In the genomic region with DNA sequence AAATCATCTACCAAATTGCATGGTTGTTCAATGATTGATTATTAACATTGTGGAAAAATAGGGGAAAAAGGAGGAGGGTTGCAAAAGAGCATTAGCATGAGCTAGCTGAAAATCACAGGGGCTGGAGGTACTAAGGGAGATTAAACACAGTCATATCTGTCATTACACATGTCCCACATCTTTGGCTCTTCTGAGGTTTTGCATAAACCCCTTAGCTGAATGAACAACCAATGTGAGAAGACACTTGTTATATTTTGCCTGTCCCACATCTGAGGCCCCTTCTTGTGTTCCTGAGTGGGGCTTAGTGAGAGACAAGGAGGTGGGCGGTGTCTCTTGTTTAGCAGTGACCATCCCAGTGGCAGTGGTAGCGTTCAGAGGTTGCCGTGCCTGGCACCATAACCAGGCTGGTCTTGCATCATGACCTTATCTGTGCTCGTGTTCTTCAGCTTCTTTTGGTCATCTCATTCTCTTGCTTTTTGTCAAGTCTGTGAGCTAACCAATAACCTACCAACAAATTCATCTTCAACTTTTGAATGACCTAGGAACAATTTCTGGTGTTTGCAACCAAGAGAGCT, we compare ENCODE assay signal across 18 cellular contexts.
DNase-seq lines count a peak whose midpoint lies in the region; ATAC-seq, FAIRE-seq and TF ChIP-seq lines count a peak whose summit lies in the region.
"Had no signal": no experiment of that assay in that cellular context is flagged by ENCODE, and none has a peak within 500 bp of the region (broad histone marks: within the 10 kb centered on the region; RNA-seq: fewer than 3 reads in every experiment).

No MANE protein-coding gene starts in this region.

- peaks cover 3% of the 10 kb centered on the region for H3K27me3 Mint-ChIP-seq in GM23338 (ENCODE audit: insufficient read depth, low read depth, poor library complexity)
- H3K27me3 Mint-ChIP-seq: activated CD4-positive, alpha-beta T cell treated with anti-CD3 and anti-CD28 coated beads for 36 hours; dendritic cell treated with granulocyte-macrophage colony-stimulating factor and Interleukin-4, amounts not matched to agents 40 ng/mL and 50 ng/mL, for 4 days had no signal

- no peak for FAIRE-seq in GM12891 (lab: Jason Lieb, UNC)

- H3K4me3 Mint-ChIP-seq in GM23338, result no peak overlapping the region
- H3K4me3 Mint-ChIP-seq: activated CD4-positive, alpha-beta T cell treated with anti-CD3 and anti-CD28 coated beads for 36 hours; activated T-helper 1 cell treated with anti-CD3 and anti-CD28 coated beads, Interleukin-12 subunit alpha, Interleukin-12 subunit beta, Interleukin-2, Interleukin-4 antibody, amounts not matched to agents 30 ng/mL and 10 ng/mL and 1 ng/mL, durations not matched to agents 14 hours and 24 hours and 36 hours; dendritic cell treated with granulocyte-macrophage colony-stimulating factor and Interleukin-4, amounts not matched to agents 40 ng/mL and 50 ng/mL, for 4 days had no signal

- H3K4me1 ChIP-seq in GM23338 (ENCODE audit: insufficient read depth), result peaks cover 16% of the 10 kb centered on the region
- H3K4me1 ChIP-seq: ascending aorta, esophagus muscularis mucosa, testis had no signal

- ATAC-seq in GM19043 (IDR thresholded peaks at IDR 0.05; ENCODE audit: low read depth, unreplicated experiment), result peak; percentile 74
- ATAC-seq in HG02798 (IDR thresholded peaks at IDR 0.05; ENCODE audit: poor library complexity, unreplicated experiment), result peak; percentile 82
- peak; percentile 66 for ATAC-seq in HG03521 (IDR thresholded peaks at IDR 0.05; ENCODE audit: unreplicated experiment)
- ATAC-seq in GM23338, result no peak
- ATAC-seq: activated CD4-positive, alpha-beta T cell treated with anti-CD3 and anti-CD28 coated beads for 36 hours; heart right ventricle; left cardiac atrium had no signal

- H3K27me3 ChIP-seq in GM23338 (ENCODE audit: insufficient read depth), result no peaks in the 10 kb centered on the region
- H3K27me3 ChIP-seq: ascending aorta, esophagus muscularis mucosa, heart right ventricle, testis had no signal

- TF ChIP-seq CTCF in GM23338 (conservative IDR thresholded peaks at IDR 0.05; ENCODE audit: low read depth in 2 of 2), result no peak

- no peak overlapping the region for H3K4me2 ChIP-seq in GM23338

- no peaks in the 10 kb centered on the region for H3K9me2 ChIP-seq in GM23338 (ENCODE audit: insufficient read depth)

- H3K27ac Mint-ChIP-seq in GM23338, result no peak overlapping the region
- H3K27ac Mint-ChIP-seq: activated CD4-positive, alpha-beta T cell treated with anti-CD3 and anti-CD28 coated beads for 36 hours; activated T-helper 1 cell treated with anti-CD3 and anti-CD28 coated beads, Interleukin-12 subunit alpha, Interleukin-12 subunit beta, Interleukin-2, Interleukin-4 antibody, amounts not matched to agents 30 ng/mL and 10 ng/mL and 1 ng/mL, durations not matched to agents 14 hours and 24 hours and 36 hours; dendritic cell treated with granulocyte-macrophage colony-stimulating factor and Interleukin-4, amounts not matched to agents 40 ng/mL and 50 ng/mL, for 4 days had no signal

- no peaks in the 10 kb centered on the region for H3K36me3 Mint-ChIP-seq in GM23338 (ENCODE audit: low read depth)

- H3K36me3 ChIP-seq in GM23338 (ENCODE audit: insufficient read depth), result no peaks in the 10 kb centered on the region
- H3K36me3 ChIP-seq: ascending aorta, esophagus muscularis mucosa, heart right ventricle had no signal

- H3F3A ChIP-seq in GM23338 (replicated peaks; ENCODE audit: low read depth), result no peaks in the 10 kb centered on the region

- no peaks in the 10 kb centered on the region; the same call in 2 of the 3 replicates for H3K9me3 Mint-ChIP-seq in GM23338
- H3K9me3 Mint-ChIP-seq: activated T-helper 1 cell treated with anti-CD3 and anti-CD28 coated beads, Interleukin-12 subunit alpha, Interleukin-12 subunit beta, Interleukin-2, Interleukin-4 antibody, amounts not matched to agents 30 ng/mL and 10 ng/mL and 1 ng/mL, durations not matched to agents 14 hours and 24 hours and 36 hours; dendritic cell treated with granulocyte-macrophage colony-stimulating factor and Interleukin-4, amounts not matched to agents 40 ng/mL and 50 ng/mL, for 4 days had no signal

- no peaks in the 10 kb centered on the region for H4K20me1 ChIP-seq in GM23338 (replicated peaks; ENCODE audit: insufficient read depth)

- H3K4me1 Mint-ChIP-seq in GM23338, result peaks cover 12% of the 10 kb centered on the region

- DNase-seq in GM12891 (ENCODE audit: insufficient read length, low spot score), result no peak
- no peak for DNase-seq in DMS 273 (lab: John Stamatoyannopoulos, UW; ENCODE audit: unreplicated experiment)
- DNase-seq in NCI-H2107 (lab: John Stamatoyannopoulos, UW), result no peak
- DNase-seq in GM23338 (ENCODE audit: low spot score), result no peak
- DNase-seq in DMS53 (lab: John Stamatoyannopoulos, UW), result no peak
- DNase-seq: activated CD4-positive, alpha-beta T cell treated with anti-CD3 and anti-CD28 coated beads for 36 hours; heart right ventricle; left cardiac atrium; NCI-H2081; posterior cingulate gyrus; testis had no signal

- H3K4me3 ChIP-seq in GM23338, result no peak overlapping the region
- H3K4me3 ChIP-seq: ascending aorta, esophagus muscularis mucosa, heart right ventricle, testis had no signal

- H3K79me2 ChIP-seq in GM23338 (replicated peaks; ENCODE audit: insufficient read depth), result no peaks in the 10 kb centered on the region

- H3K27ac ChIP-seq in GM23338 (ENCODE audit: low read depth), result no peak overlapping the region
- H3K27ac ChIP-seq: ascending aorta, esophagus muscularis mucosa, heart right ventricle, testis had no signal

- TF ChIP-seq POLR2A in GM12891 (IDR thresholded peaks at IDR 0.05; ENCODE audit: low read depth, low read length), result no peak

- H2AFZ ChIP-seq in GM23338, result no peak overlapping the region

TF ChIP-seq in GM12891, 5 proteins besides CTCF, POLR2A, EP300 and RAD21:
- TF ChIP-seq SPI1 (IDR thresholded peaks at IDR 0.05; ENCODE audit: low read depth, low read length), result no peak
- TF ChIP-seq TAF1 (IDR thresholded peaks at IDR 0.05; ENCODE audit: low read depth, low read length), result no peak
- TF ChIP-seq POU2F2 (IDR thresholded peaks at IDR 0.05; ENCODE audit: low read depth, low read length), result peak; percentile 50; the same call in 1 of the 2 replicates
- TF ChIP-seq POLR2AphosphoS5 (IDR thresholded peaks at IDR 0.05; ENCODE audit: low read depth, low read length), result no peak
- no peak for TF ChIP-seq PAX5 (IDR thresholded peaks at IDR 0.05; ENCODE audit: insufficient read depth, low read length, severe bottlenecking)
TF ChIP-seq in GM12891: peak in this region for 1.

TF ChIP-seq in GM23338, 12 proteins besides CTCF, POLR2A, EP300 and RAD21 (continues in another document):
- TF ChIP-seq, protein P1, sequence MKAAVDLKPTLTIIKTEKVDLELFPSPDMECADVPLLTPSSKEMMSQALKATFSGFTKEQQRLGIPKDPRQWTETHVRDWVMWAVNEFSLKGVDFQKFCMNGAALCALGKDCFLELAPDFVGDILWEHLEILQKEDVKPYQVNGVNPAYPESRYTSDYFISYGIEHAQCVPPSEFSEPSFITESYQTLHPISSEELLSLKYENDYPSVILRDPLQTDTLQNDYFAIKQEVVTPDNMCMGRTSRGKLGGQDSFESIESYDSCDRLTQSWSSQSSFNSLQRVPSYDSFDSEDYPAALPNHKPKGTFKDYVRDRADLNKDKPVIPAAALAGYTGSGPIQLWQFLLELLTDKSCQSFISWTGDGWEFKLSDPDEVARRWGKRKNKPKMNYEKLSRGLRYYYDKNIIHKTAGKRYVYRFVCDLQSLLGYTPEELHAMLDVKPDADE (IDR thresholded peaks at IDR 0.05), result no peak
